1 cellular context compared by ENCODE assay signal in the genomic region with DNA sequence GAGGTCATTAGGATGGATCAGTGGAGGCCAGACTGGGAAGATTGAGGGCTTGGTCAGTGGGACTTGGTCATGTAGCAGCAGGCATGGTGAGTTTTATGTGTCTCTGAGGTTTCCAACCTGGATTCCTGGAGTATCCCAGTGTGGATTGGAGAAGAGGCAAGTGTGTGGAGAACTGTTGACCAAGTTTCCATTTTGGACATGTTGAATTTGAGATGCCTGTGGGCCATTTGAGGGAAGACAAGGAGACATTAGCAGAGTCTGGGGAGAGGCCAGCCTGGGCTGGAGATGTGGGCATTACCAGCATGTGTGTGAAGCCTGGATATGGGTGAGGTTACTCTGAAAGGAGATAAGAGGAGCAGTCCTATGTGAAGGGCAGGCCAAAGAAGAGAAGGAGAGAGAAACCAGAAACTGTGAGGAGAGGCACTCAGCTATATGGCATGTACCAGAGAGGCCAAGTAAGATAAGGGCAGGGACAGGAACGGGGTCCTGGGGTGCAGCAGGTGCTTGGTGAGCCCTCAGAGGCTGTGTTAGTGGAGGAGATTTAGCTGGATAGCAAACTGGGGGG.
TF ChIP-seq lines count a peak whose summit lies in the region.

No MANE protein-coding gene starts in this region.

TF ChIP-seq in IMR-90, 13 proteins besides CTCF, POLR2A, EP300 and RAD21:
- TF ChIP-seq SMC3 (IDR thresholded peaks at IDR 0.05; ENCODE audit: low read depth, low read length) (no peak), MAFK (IDR thresholded peaks at IDR 0.05; ENCODE audit: low read depth, low read length) (no peak), MAZ (IDR thresholded peaks at IDR 0.05; ENCODE audit: borderline replicate concordance, low read depth, low read length) (no peak), RFX5 (IDR thresholded peaks at IDR 0.05; ENCODE audit: low read depth, low read length) (no peak), NFE2L2 (IDR thresholded peaks at IDR 0.05; ENCODE audit: low read depth, low read length) (no peak), CHD1 (IDR thresholded peaks at IDR 0.05; ENCODE audit: low read depth, low read length) (no peak), RCOR1 (IDR thresholded peaks at IDR 0.05; ENCODE audit: insufficient replicate concordance, low read length) (no peak), BHLHE40 (IDR thresholded peaks at IDR 0.05; ENCODE audit: low read depth, low read length) (no peak), FOS (IDR thresholded peaks at IDR 0.05; ENCODE audit: low read depth, low read length) (no peak), MXI1 (IDR thresholded peaks at IDR 0.05; ENCODE audit: borderline replicate concordance, low read depth, low read length) (no peak), CEBPB (IDR thresholded peaks at IDR 0.05; ENCODE audit: low read depth, low read length) (no peak)
- TF ChIP-seq, protein P1, sequence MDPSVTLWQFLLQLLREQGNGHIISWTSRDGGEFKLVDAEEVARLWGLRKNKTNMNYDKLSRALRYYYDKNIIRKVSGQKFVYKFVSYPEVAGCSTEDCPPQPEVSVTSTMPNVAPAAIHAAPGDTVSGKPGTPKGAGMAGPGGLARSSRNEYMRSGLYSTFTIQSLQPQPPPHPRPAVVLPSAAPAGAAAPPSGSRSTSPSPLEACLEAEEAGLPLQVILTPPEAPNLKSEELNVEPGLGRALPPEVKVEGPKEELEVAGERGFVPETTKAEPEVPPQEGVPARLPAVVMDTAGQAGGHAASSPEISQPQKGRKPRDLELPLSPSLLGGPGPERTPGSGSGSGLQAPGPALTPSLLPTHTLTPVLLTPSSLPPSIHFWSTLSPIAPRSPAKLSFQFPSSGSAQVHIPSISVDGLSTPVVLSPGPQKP (IDR thresholded peaks at IDR 0.05; ENCODE audit: borderline replicate concordance, low read depth, low read length): no peak
- TF ChIP-seq, protein P2, sequence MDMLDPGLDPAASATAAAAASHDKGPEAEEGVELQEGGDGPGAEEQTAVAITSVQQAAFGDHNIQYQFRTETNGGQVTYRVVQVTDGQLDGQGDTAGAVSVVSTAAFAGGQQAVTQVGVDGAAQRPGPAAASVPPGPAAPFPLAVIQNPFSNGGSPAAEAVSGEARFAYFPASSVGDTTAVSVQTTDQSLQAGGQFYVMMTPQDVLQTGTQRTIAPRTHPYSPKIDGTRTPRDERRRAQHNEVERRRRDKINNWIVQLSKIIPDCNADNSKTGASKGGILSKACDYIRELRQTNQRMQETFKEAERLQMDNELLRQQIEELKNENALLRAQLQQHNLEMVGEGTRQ (IDR thresholded peaks at IDR 0.05; ENCODE audit: low read depth, low read length): no peak
